ENCODE assay signal across 36 cellular contexts in the genomic region with DNA sequence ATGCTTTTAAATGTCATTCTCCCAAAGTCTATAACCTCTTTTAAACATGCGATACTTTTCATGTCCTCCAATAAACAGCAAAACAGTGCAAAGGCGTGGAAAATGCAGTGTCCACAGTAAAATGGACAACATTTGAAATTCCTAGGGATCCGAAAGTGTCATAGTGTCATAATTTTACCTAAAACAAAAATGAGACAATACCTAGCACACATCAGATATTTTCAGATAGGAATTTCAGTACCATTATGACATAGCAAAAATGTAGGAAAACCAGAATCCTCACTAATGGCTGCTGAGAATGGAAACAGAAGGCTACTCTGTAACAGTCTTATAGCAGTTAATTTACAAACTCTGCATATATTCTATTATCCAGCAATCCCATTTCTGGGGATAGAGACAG. TPM values are rescaled to one million over a fixed set of nuclear protein-coding genes. Genes with fewer than 3 reads are reported as not detected.
"Had no signal": no experiment of that assay in that cellular context is flagged by ENCODE, and none has a peak within 500 bp of the region (broad histone marks: within the 10 kb centered on the region; RNA-seq: fewer than 3 reads in every experiment).

No MANE protein-coding gene starts in this region.

- ATAC-seq: activated naive CD4-positive, alpha-beta T cell treated with anti-CD3 and anti-CD28 coated beads, Interleukin-2, amount 50 U/mL, for 72 hours; activated naive CD8-positive, alpha-beta T cell treated with anti-CD3 and anti-CD28 coated beads, Interleukin-2, amount 50 U/mL, for 24 hours; activated T-cell treated with anti-CD3 and anti-CD28 coated beads, Interleukin-2, amount 50 U/mL, for 4 hours; activated T-cell treated with anti-CD3 and anti-CD28 coated beads, Interleukin-2, amount 50 U/mL, for 72 hours; activated T-helper 17 cell treated with anti-CD3 and anti-CD28 coated beads, Interleukin-2, amount 50 U/mL, for 72 hours; body of pancreas had no signal

- H3K27me3 ChIP-seq: adrenal gland, ascending aorta, body of pancreas, brain microvascular endothelial cell, breast epithelium, cardiac muscle cell had no signal

- H3K9me3 ChIP-seq: adrenal gland, ascending aorta, body of pancreas, breast epithelium had no signal

- DNase-seq: activated effector memory CD4-positive, alpha-beta T cell treated with anti-CD3 and anti-CD28 coated beads, Interleukin-2, amount 50 U/mL, for 16 hours; activated effector memory CD4-positive, alpha-beta T cell treated with Interleukin-2 at 50 U/mL for 16 hours; activated gamma-delta T cell; activated gamma-delta T cell treated with Interleukin-2 at 50 U/mL for 16 hours; activated naive CD4-positive, alpha-beta T cell; activated naive CD4-positive, alpha-beta T cell treated with anti-CD3 and anti-CD28 coated beads for 36 hours; activated naive CD4-positive, alpha-beta T cell treated with anti-CD3 and anti-CD28 coated beads, Interleukin-2, amount 10 ng/mL, durations not matched to agents 7 days and 5 days; activated naive CD4-positive, alpha-beta T cell treated with anti-CD3 and anti-CD28 coated beads, Interleukin-2, amount 50 U/mL, for 16 hours; activated naive CD4-positive, alpha-beta T cell treated with Interleukin-2 at 50 U/mL for 16 hours; activated naive CD8-positive, alpha-beta T cell treated with anti-CD3 and anti-CD28 coated beads for 36 hours; activated naive CD8-positive, alpha-beta T cell treated with anti-CD3 and anti-CD28 coated beads, Interleukin-2, amount 10 ng/mL, durations not matched to agents 7 days and 5 days; activated naive CD8-positive, alpha-beta T cell treated with anti-CD3 and anti-CD28 coated beads, Interleukin-2, amount 50 U/mL, for 24 hours; activated T-cell treated with anti-CD3 and anti-CD28 coated beads, Interleukin-2, amount 50 U/mL, for 1 hour; activated T-cell treated with anti-CD3 and anti-CD28 coated beads, Interleukin-2, amount 50 U/mL, for 24 hours; activated T-cell treated with anti-CD3 and anti-CD28 coated beads, Interleukin-2, amount 50 U/mL, for 4 hours; activated T-cell treated with anti-CD3 and anti-CD28 coated beads, Interleukin-2, amount 50 U/mL, for 48 hours; activated T-cell treated with anti-CD3 and anti-CD28 coated beads, Interleukin-2, amount 50 U/mL, for 72 hours; adrenal gland; amniotic stem cell; amygdala; anterior cingulate cortex; aorta; body of pancreas; brain microvascular endothelial cell; caudate nucleus; central memory CD4-positive, alpha-beta T cell; cerebellar nuclear complex had no signal

- H3K4me1 ChIP-seq: adrenal gland, ascending aorta, body of pancreas, breast epithelium had no signal

- H3K27ac ChIP-seq: adrenal gland, ascending aorta, body of pancreas, brain microvascular endothelial cell, breast epithelium, cardiac muscle cell had no signal

- H3K4me3 ChIP-seq: adrenal gland, ascending aorta, body of pancreas, breast epithelium, cardiac muscle cell had no signal

- H3K36me3 ChIP-seq: adrenal gland, ascending aorta, brain microvascular endothelial cell, breast epithelium, cardiac muscle cell had no signal

RNA-seq across cellular contexts. Expression of a gene that starts 33.1 kb away (rescaled TPM):
- total RNA-seq: activated naive CD4-positive, alpha-beta T cell treated with anti-CD3 and anti-CD28 coated beads for 36 hours; activated naive CD4-positive, alpha-beta T cell treated with anti-CD3 and anti-CD28 coated beads, Interleukin-2, amount 50 U/mL, for 72 hours; activated naive CD8-positive, alpha-beta T cell treated with anti-CD3 and anti-CD28 coated beads for 36 hours; activated naive CD8-positive, alpha-beta T cell treated with anti-CD3 and anti-CD28 coated beads, Interleukin-2, amount 10 ng/mL, durations not matched to agents 7 days and 5 days; activated T-cell treated with anti-CD3 and anti-CD28 coated beads, Interleukin-2, amount 50 U/mL, for 4 hours; activated T-cell treated with anti-CD3 and anti-CD28 coated beads, Interleukin-2, amount 50 U/mL, for 72 hours; activated T-helper 1 cell treated with anti-CD3 and anti-CD28 coated beads, Interleukin-12 subunit alpha, Interleukin-12 subunit beta, Interleukin-2, Interleukin-4 antibody, amounts not matched to agents 30 ng/mL and 10 ng/mL and 1 ng/mL, durations not matched to agents 14 hours and 24 hours and 36 hours; activated T-helper 17 cell treated with anti-CD3 and anti-CD28 coated beads, Interleukin-2, amount 50 U/mL, for 72 hours; activated T-helper 2 cell treated with anti-CD3 and anti-CD28 coated beads, Interferon-gamma antibody, Interleukin-2, Interleukin-4, amounts not matched to agents 10 μg/mL and 5 μg/mL and 100 μg/mL, durations not matched to agents 14 hours and 24 hours and 36 hours; aorta; ascending aorta; body of pancreas; cardiac septum; chondrocyte had no signal
- polyA plus RNA-seq: aorta, cardiac muscle cell had no signal
